ENCODE assay signal across 34 cellular contexts in genomic region chr18:55159027-55159426, GRCh38.
"Had no signal": no experiment of that assay in that cellular context is flagged by ENCODE, and none has a peak within 500 bp of the region (broad histone marks: within the 10 kb centered on the region; RNA-seq: fewer than 3 reads in every experiment).

No MANE protein-coding gene starts in this region.

- H3K4me3 ChIP-seq: MG63, PC-9, SJCRH30, SK-N-MC had no signal

- H3K9me3 ChIP-seq: MG63, SJCRH30 had no signal

- H3K27me3 ChIP-seq: MG63, SJCRH30 had no signal

- H3K4me1 ChIP-seq: SJCRH30 had no signal

- DNase-seq: Karpas-422, KBM-7, MG63, NCI-H1048, NCI-H1092 treated with DMSO at 0.1 percent for 48 hours, NCI-H1105 treated with DMSO at 0.1 percent for 48 hours, NCI-H1417, NCI-H1436, NCI-H146, NCI-H1694, NCI-H187, NCI-H1930, NCI-H2029 treated with DMSO at 0.1 percent for 48 hours, NCI-H2081 treated with DMSO at 0.1 percent for 48 hours, NCI-H2107, NCI-H2171, NCI-H226, NCI-H446 treated with DMSO at 0.1 percent for 48 hours, NCI-H510A, NCI-H524, NCI-H526, NCI-H69, NCI-H748 treated with DMSO at 0.1 percent for 48 hours, NCI-H82, PC-9, SHP77, SIG-M5, SJCRH30 had no signal

- ATAC-seq: Panc1, Right ventricle myocardium inferior, SK-N-SH treated with all-trans-retinoic acid at 6 μM for 48 hours had no signal

- H3K9ac ChIP-seq: KMS-11 had no signal

- H3K4me2 ChIP-seq: KMS-11, PC-9 had no signal

- H3K36me3 ChIP-seq: MG63, SJCRH30 had no signal

- H3K27ac ChIP-seq: KMS-11, PC-9, RWPE1, SJCRH30, SK-N-MC had no signal

- H2AFZ ChIP-seq: PC-9 had no signal
